ENCODE assay signal across 2 cellular contexts in genomic region chr21:44878053-44878982, GRCh38.
TF ChIP-seq lines count a peak whose summit lies in the region.

No MANE protein-coding gene starts in this region.

TF ChIP-seq in endothelial cell of umbilical vein, 7 proteins besides CTCF, POLR2A, EP300 and RAD21:
- TF ChIP-seq MYC (IDR thresholded peaks at IDR 0.05; ENCODE audit: low read depth, low read length) (no peak), GATA2 (IDR thresholded peaks at IDR 0.05; ENCODE audit: insufficient read depth, insufficient read length, low read depth, low read length) (no peak)

TF ChIP-seq in HEK293T, 16 proteins besides CTCF, POLR2A, EP300 and RAD21 (continued from another document):
- TF ChIP-seq ZNF384 (IDR thresholded peaks at IDR 0.05) (no peak), FOXK2 (IDR thresholded peaks at IDR 0.05) (no peak), ARNT (IDR thresholded peaks at IDR 0.05) (no peak), PKNOX1 (IDR thresholded peaks at IDR 0.05) (no peak), CTBP1 (IDR thresholded peaks at IDR 0.05; ENCODE audit: borderline replicate concordance) (no peak), FOXA1 (IDR thresholded peaks at IDR 0.05) (no peak), HDGF (IDR thresholded peaks at IDR 0.05; ENCODE audit: borderline replicate concordance) (no peak), FOXM1 (IDR thresholded peaks at IDR 0.05; ENCODE audit: borderline replicate concordance) (no peak), TARDBP (IDR thresholded peaks at IDR 0.05) (no peak)
TF ChIP-seq in HEK293T: peak in this region for 0.
